8 cellular contexts compared by ENCODE assay signal in the genomic region with DNA sequence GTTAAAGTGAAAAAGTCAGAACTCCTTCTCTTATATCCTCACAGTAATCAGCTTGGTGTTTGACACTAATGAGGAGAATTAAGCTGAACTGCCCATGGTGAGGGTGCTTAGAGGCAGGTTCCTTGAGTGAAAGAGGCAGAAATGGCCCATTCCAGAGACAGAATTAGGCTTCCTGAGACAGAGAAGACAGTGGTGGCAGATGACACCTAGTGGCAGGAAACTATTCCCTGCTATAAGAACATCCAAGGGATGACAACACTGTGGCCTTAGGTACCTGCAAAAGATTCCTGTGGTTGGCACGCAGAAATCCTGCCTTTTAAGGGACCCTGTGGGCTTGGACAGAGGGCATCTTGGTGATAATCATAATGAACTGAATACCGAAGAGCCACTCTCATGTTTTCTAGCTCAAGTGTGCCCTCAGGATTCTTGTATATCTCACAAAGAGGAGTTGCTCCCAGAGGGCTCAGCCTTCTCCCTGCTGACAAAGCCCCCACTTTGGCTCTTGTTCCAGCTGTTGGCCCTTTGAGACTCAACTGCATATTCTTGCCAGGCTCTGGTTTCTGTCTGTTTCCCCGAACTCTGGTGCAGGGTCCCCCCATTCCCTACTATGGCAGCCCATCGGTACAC. TPM values are rescaled to one million over a fixed set of nuclear protein-coding genes. Genes with fewer than 3 reads are reported as not detected.
DNase-seq lines count a peak whose midpoint lies in the region; ATAC-seq and TF ChIP-seq lines count a peak whose summit lies in the region.

No MANE protein-coding gene starts in this region.

- no peaks in the 10 kb centered on the region for H3K9me3 Mint-ChIP-seq in activated naive CD4-positive, alpha-beta T cell treated with anti-CD3 and anti-CD28 coated beads for 36 hours

- intact Hi-C loops in activated naive CD4-positive, alpha-beta T cell treated with anti-CD3 and anti-CD28 coated beads for 36 hours (cut with micrococcal nuclease), result loop anchor here (1.0 to 5.0 kb wide), 4 partner anchors 179 to 396 kb away; no protein-coding TSS in a partner anchor
- intact Hi-C loops in right lobe of liver (cut with DNase I) (no loop called here), aorta (cut with DNase I) (loop anchor here (1.0 to 5.0 kb wide), 3 partner anchors 319 to 394 kb away; no protein-coding TSS in a partner anchor)

- no peak overlapping the region for H3K4me3 Mint-ChIP-seq in activated naive CD4-positive, alpha-beta T cell treated with anti-CD3 and anti-CD28 coated beads for 36 hours

- peaks cover 14% of the 10 kb centered on the region for H3K27me3 Mint-ChIP-seq in activated naive CD4-positive, alpha-beta T cell treated with anti-CD3 and anti-CD28 coated beads for 36 hours (ENCODE audit: low read depth)

- no peaks in the 10 kb centered on the region for H3K9me2 ChIP-seq in OCI-LY1 (ENCODE audit: low read depth, low read length)

- no peaks in the 10 kb centered on the region for H3K79me2 ChIP-seq in OCI-LY1 (ENCODE audit: insufficient read depth, low read length)

- no peaks in the 10 kb centered on the region for H4K20me1 ChIP-seq in OCI-LY1 (ENCODE audit: insufficient read depth, low read length)

- no peaks in the 10 kb centered on the region for H3K4me1 ChIP-seq in OCI-LY1 (ENCODE audit: insufficient read depth, low read length, severe bottlenecking)
- H3K4me1 ChIP-seq in right lobe of liver, result peaks cover 0 to 8% (median 2%) of the 10 kb centered on the region in 4 donors
- no peaks in the 10 kb centered on the region for H3K4me1 ChIP-seq in aorta (ENCODE audit: control insufficient read depth in 1 of 2, insufficient read depth in 2 of 2, low read length in 2 of 2)

- TF ChIP-seq CTCF in OCI-LY1 (IDR thresholded peaks at IDR 0.05; ENCODE audit: low read length) (peak; percentile 54), coronary artery (IDR thresholded peaks at IDR 0.05) (peak; percentile 36), right lobe of liver (IDR thresholded peaks at IDR 0.05) (peak; percentile 69 to 84 (median 80))

- H3K36me3 ChIP-seq in OCI-LY1 (ENCODE audit: insufficient read depth, low read length) (no peaks in the 10 kb centered on the region), right lobe of liver (no peaks in the 10 kb centered on the region), aorta (ENCODE audit: control insufficient read depth in 1 of 2, insufficient read depth in 2 of 2, low read length in 1 of 2) (no peaks in the 10 kb centered on the region)

- no peaks in the 10 kb centered on the region for H3F3A ChIP-seq in OCI-LY1 (ENCODE audit: insufficient read depth, low read length)

- DNase-seq in activated naive CD4-positive, alpha-beta T cell treated with anti-CD3 and anti-CD28 coated beads for 36 hours, result peak; percentile 31
- no peak for DNase-seq in activated naive CD4-positive, alpha-beta T cell treated with anti-CD3 and anti-CD28 coated beads, Interleukin-2, amount 50 U/mL, for 16 hours
- peak; percentile 13 for DNase-seq in KG1 (lab: John Stamatoyannopoulos, UW)
- no peak for DNase-seq in coronary artery (ENCODE audit: low spot score)
- no peak for DNase-seq in right lobe of liver
- no peak for DNase-seq in aorta

- no peak overlapping the region for H3K27ac Mint-ChIP-seq in activated naive CD4-positive, alpha-beta T cell treated with anti-CD3 and anti-CD28 coated beads for 36 hours

- H3K27me3 ChIP-seq in OCI-LY1 (ENCODE audit: insufficient read depth, low read length) (0 out of 2 replicates have a peak, but pooled peaks cover 8% of the 10 kb centered on the region), right lobe of liver (no peaks in the 10 kb centered on the region), aorta (ENCODE audit: control insufficient read depth in 1 of 2, insufficient read depth in 2 of 2, low read length in 1 of 2) (no peaks in the 10 kb centered on the region)

- WGBS in right lobe of liver (ENCODE audit: insufficient coverage, low coverage, low lambda C conversion rate, missing lambda C conversion rate), result 24% methylated on average over 2 of the region's 4 CpGs
- 66 to 69% methylated on average over 4 of the region's 4 CpGs for WGBS in aorta, 2 donors

- ATAC-seq in right lobe of liver (peak; percentile 90 to 96 (median 93)), aorta (ENCODE audit: low FRiP score) (peak; percentile 70), GM18520 (IDR thresholded peaks at IDR 0.05; ENCODE audit: unreplicated experiment) (no peak)

- H3K4me1 Mint-ChIP-seq in activated naive CD4-positive, alpha-beta T cell treated with anti-CD3 and anti-CD28 coated beads for 36 hours (ENCODE audit: low read depth), result no peaks in the 10 kb centered on the region

- H3K27ac ChIP-seq in OCI-LY1 (ENCODE audit: low read depth, low read length, poor library complexity, severe bottlenecking), result no peak overlapping the region
- H3K27ac ChIP-seq in coronary artery, result no peak overlapping the region
- H3K27ac ChIP-seq in right lobe of liver, result no peak overlapping the region
- no peak overlapping the region for H3K27ac ChIP-seq in aorta (ENCODE audit: low read depth in 1 of 2, low read length in 2 of 2)

- H3K4me2 ChIP-seq in OCI-LY1 (ENCODE audit: low read length), result no peak overlapping the region

- no peaks in the 10 kb centered on the region for H3K9me3 ChIP-seq in OCI-LY1 (ENCODE audit: low read length)
- H3K9me3 ChIP-seq in right lobe of liver, result no peaks in the 10 kb centered on the region
- H3K9me3 ChIP-seq in aorta (ENCODE audit: control insufficient read depth, low read length), result no peaks in the 10 kb centered on the region

- CTCF ChIA-PET in activated naive CD4-positive, alpha-beta T cell treated with anti-CD3 and anti-CD28 coated beads for 36 hours (lab: Charles Lee), result interaction anchor here (0.7 to 1.3 kb wide), 3 partner anchors 276 to 395 kb away, joined by 3 read pairs; no protein-coding TSS in a partner anchor

- H2AFZ ChIP-seq in OCI-LY1 (ENCODE audit: low read length), result no peak overlapping the region

- no peak overlapping the region for H3K9ac ChIP-seq in OCI-LY1 (ENCODE audit: low read length)

- H3K36me3 Mint-ChIP-seq in activated naive CD4-positive, alpha-beta T cell treated with anti-CD3 and anti-CD28 coated beads for 36 hours (ENCODE audit: low read depth), result no peaks in the 10 kb centered on the region

- TF ChIP-seq POLR2A in right lobe of liver (IDR thresholded peaks at IDR 0.05), result no peak

- H3K4me3 ChIP-seq in OCI-LY1 (ENCODE audit: low read depth, low read length, poor library complexity, severe bottlenecking), result no peak overlapping the region
- H3K4me3 ChIP-seq in coronary artery, result no peak overlapping the region
- no peak overlapping the region for H3K4me3 ChIP-seq in right lobe of liver
- no peak overlapping the region for H3K4me3 ChIP-seq in aorta (ENCODE audit: low read length in 2 of 2)

RNA-seq across cellular contexts. Expression of a gene that starts 56.0 kb away (rescaled TPM):
- not detected for total RNA-seq in activated naive CD4-positive, alpha-beta T cell treated with anti-CD3 and anti-CD28 coated beads for 36 hours
- total RNA-seq in right lobe of liver (under 1 TPM in 1 of 6 experiments, not detected in 5; 0.22 TPM), aorta (1 to 10 TPM; 4.5 to 7.6 TPM)
- polyA plus RNA-seq in aorta, result 1 to 10 TPM in 1 of 2 donors, under 1 TPM in 1; 0.28 to 4.1 TPM

Comparison
In these comparisons a context has a peak if more than half of its experiments do, and no peak if none do; other contexts are left out.
1. DNase-seq: peak in activated naive CD4-positive, alpha-beta T cell treated with anti-CD3 and anti-CD28 coated beads for 36 hours (single experiment) and KG1 (single experiment); none in activated naive CD4-positive, alpha-beta T cell treated with anti-CD3 and anti-CD28 coated beads, Interleukin-2, amount 50 U/mL, for 16 hours (single experiment), coronary artery (single experiment), right lobe of liver (0 of 3) and aorta (0 of 2).
2. RNA of a gene that starts 56.0 kb away (total RNA-seq): 4.5 to 7.6 TPM in aorta; not detected in activated naive CD4-positive, alpha-beta T cell treated with anti-CD3 and anti-CD28 coated beads for 36 hours and 0.22 TPM in right lobe of liver; every median in the first group is over 4 times any median in the second.
3. intact Hi-C loops: an anchor here in activated naive CD4-positive, alpha-beta T cell treated with anti-CD3 and anti-CD28 coated beads for 36 hours (1.0 to 5.0 kb wide) and aorta (1.0 to 5.0 kb wide); none called in right lobe of liver.
4. Peak in every context shown above with its lines, with median percentiles within 50 percentile points of each other: CTCF ChIP-seq.